Comparison of ENCODE assay signal across 2 cellular contexts in the genomic region with DNA sequence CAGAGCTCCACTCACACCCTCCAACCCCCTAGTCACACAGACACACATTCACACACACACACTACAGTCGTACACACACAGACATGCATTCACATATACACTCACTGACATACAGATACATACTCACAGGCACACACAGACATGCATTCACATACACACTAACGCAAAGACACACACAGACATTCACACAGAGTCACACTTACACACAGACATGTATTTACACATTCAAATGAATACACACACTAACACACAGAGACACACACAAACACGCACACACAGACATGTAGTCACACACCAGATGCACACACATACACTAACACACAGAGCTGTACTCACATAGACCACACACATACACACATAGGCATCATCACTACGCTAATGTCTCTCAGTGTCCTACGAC.
TF ChIP-seq lines count a peak whose summit lies in the region.

No MANE protein-coding gene starts in this region.

TF ChIP-seq in HepG2, 621 proteins besides CTCF, POLR2A, EP300 and RAD21:
- TF ChIP-seq ZNF432 (CRISPR knock-in tag; IDR thresholded peaks at IDR 0.05; ENCODE audit: borderline replicate concordance), result no peak
- 0 out of 2 replicates have a peak, but pooled peaks have one; percentile 29 for TF ChIP-seq SP1 (IDR thresholded peaks at IDR 0.05)
- TF ChIP-seq SP1 (CRISPR knock-in tag; IDR thresholded peaks at IDR 0.05), result no peak

TF ChIP-seq in H1, 55 proteins besides CTCF, POLR2A, EP300 and RAD21:
- TF ChIP-seq CBX5 (IDR thresholded peaks at IDR 0.05; ENCODE audit: low read depth, low read length) (no peak), GTF2F1 (IDR thresholded peaks at IDR 0.05; ENCODE audit: borderline replicate concordance, low read depth, low read length) (no peak), HDAC6 (IDR thresholded peaks at IDR 0.05; ENCODE audit: low read depth, low read length) (no peak), KDM4A (IDR thresholded peaks at IDR 0.05; ENCODE audit: low read depth, low read length, severe bottlenecking) (no peak), SP1 (IDR thresholded peaks at IDR 0.05; ENCODE audit: low read depth, low read length) (no peak), RFX5 (IDR thresholded peaks at IDR 0.05; ENCODE audit: borderline replicate concordance, low read depth, low read length) (no peak), CTBP2 (IDR thresholded peaks at IDR 0.05; ENCODE audit: borderline replicate concordance, insufficient read depth, insufficient read length, low read length) (no peak), KDM1A (IDR thresholded peaks at IDR 0.05; ENCODE audit: borderline replicate concordance, low read length) (no peak), TBP (IDR thresholded peaks at IDR 0.05; ENCODE audit: low read depth, low read length) (no peak), TAF1 (IDR thresholded peaks at IDR 0.05; ENCODE audit: low read depth, low read length) (no peak), SAP30 (IDR thresholded peaks at IDR 0.05; ENCODE audit: insufficient read depth, insufficient replicate concordance, low read length) (no peak), SRF (IDR thresholded peaks at IDR 0.05; ENCODE audit: low read depth, low read length) (no peak), SP4 (IDR thresholded peaks at IDR 0.05; ENCODE audit: low read length) (no peak), POU5F1 (IDR thresholded peaks at IDR 0.05; ENCODE audit: low read depth, low read length) (no peak), JUND (IDR thresholded peaks at IDR 0.05; ENCODE audit: low read length) (no peak), SUZ12 (IDR thresholded peaks at IDR 0.05; ENCODE audit: low read length) (no peak)
- TF ChIP-seq, protein P1, sequence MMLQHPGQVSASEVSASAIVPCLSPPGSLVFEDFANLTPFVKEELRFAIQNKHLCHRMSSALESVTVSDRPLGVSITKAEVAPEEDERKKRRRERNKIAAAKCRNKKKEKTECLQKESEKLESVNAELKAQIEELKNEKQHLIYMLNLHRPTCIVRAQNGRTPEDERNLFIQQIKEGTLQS (IDR thresholded peaks at IDR 0.05; ENCODE audit: insufficient read depth, low read depth, low read length), result no peak
